ENCODE assay signal across 24 cellular contexts in the genomic region with DNA sequence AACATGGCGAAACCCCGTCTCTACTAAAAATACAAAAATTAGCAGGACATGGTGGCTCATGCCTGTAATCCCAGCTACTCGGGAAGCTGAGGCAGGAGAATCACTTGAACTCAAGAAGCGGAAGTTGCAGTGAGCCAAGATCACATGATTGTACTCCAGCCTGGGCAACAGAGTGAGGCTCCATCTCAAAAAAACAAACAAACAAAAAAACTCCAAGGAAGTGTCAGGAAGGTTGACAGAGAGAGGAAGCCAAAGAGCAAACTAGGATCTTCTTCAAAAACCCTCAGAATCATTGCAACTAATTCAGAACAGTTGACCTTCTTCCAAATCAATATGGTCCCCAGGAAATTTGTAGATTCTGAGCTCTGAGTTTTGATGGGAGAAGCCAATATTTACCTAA.
"Had no signal": no experiment of that assay in that cellular context is flagged by ENCODE, and none has a peak within 500 bp of the region (broad histone marks: within the 10 kb centered on the region; RNA-seq: fewer than 3 reads in every experiment).

No MANE protein-coding gene starts in this region.

- ATAC-seq: left lobe of liver, mucosa of descending colon had no signal

- H3K4me3 ChIP-seq: esophagus squamous epithelium, mucosa of descending colon, pancreas, prostate gland, SK-N-MC, tibial nerve had no signal

- H3K27me3 Mint-ChIP-seq: activated CD4-positive, alpha-beta memory T cell treated with anti-CD3 and anti-CD28 coated beads for 36 hours had no signal

- H3K9me3 ChIP-seq: esophagus squamous epithelium, mucosa of descending colon, pancreas, prostate gland, tibial nerve had no signal

- H3K27me3 ChIP-seq: esophagus squamous epithelium, pancreas, tibial nerve had no signal

- H3K36me3 ChIP-seq: pancreas, prostate gland, tibial nerve had no signal

- H3K4me1 ChIP-seq: prostate gland had no signal

- H3K27ac Mint-ChIP-seq: activated CD4-positive, alpha-beta memory T cell treated with anti-CD3 and anti-CD28 coated beads for 36 hours; T-helper 1 cell treated with Interleukin-12 subunit alpha and Interleukin-12 subunit beta and Interleukin-4 antibody, amounts not matched to agents 30 μg/mL and 1 μg/mL, for 36 hours had no signal

- H3K9me3 Mint-ChIP-seq: activated CD4-positive, alpha-beta memory T cell treated with anti-CD3 and anti-CD28 coated beads for 36 hours; T-helper 1 cell treated with Interleukin-12 subunit alpha and Interleukin-12 subunit beta and Interleukin-4 antibody, amounts not matched to agents 30 μg/mL and 1 μg/mL, for 36 hours had no signal

- DNase-seq: activated CD4-positive, alpha-beta memory T cell treated with anti-CD3 and anti-CD28 coated beads for 36 hours; activated CD4-positive, alpha-beta T cell treated with anti-CD3 and anti-CD28 coated beads for 4 hours; activated naive CD4-positive, alpha-beta T cell; activated T-cell treated with anti-CD3 and anti-CD28 coated beads, Interleukin-2, amount 50 U/mL, for 48 hours; amygdala; central memory CD4-positive, alpha-beta T cell; esophagus squamous epithelium; foreskin melanocyte; kidney glomerular epithelial cell; mucosa of descending colon; nucleus accumbens; pancreas; stimulated activated CD4-positive, alpha-beta T cell treated with anti-CD3 and anti-CD28 coated beads, Interleukin-15, amount 100 ng/mL, for 24 hours; stimulated activated CD4-positive, alpha-beta T cell treated with anti-CD3 and anti-CD28 coated beads, Interleukin-2, amount 100 ng/mL, for 24 hours; stimulated activated naive CD4-positive, alpha-beta T cell treated with Interleukin-2 at 50 U/mL for 16 hours; SW 1271; T-helper 9 cell had no signal

- H3K4me3 Mint-ChIP-seq: activated CD4-positive, alpha-beta memory T cell treated with anti-CD3 and anti-CD28 coated beads for 36 hours; T-helper 1 cell treated with Interleukin-12 subunit alpha and Interleukin-12 subunit beta and Interleukin-4 antibody, amounts not matched to agents 30 μg/mL and 1 μg/mL, for 36 hours had no signal

- H3K27ac ChIP-seq: epithelial cell of prostate, esophagus squamous epithelium, pancreas, prostate gland, SK-N-MC, tibial nerve, VCaP had no signal
